In genomic region chr1:153552335-153552734, GRCh38 we compare ENCODE assay signal across 26 cellular contexts. TPM values are rescaled to one million over a fixed set of nuclear protein-coding genes. Genes with fewer than 3 reads are reported as not detected.
A peak's percentile ranks its signal among the peaks of the same experiment; 100 is the strongest.
DNase-seq lines count a peak whose midpoint lies in the region; ATAC-seq and TF ChIP-seq lines count a peak whose summit lies in the region.
"Had no signal": no experiment of that assay in that cellular context is flagged by ENCODE, and none has a peak within 500 bp of the region (broad histone marks: within the 10 kb centered on the region; RNA-seq: fewer than 3 reads in every experiment).

No MANE protein-coding gene starts in this region.

- no peaks in the 10 kb centered on the region for H3K36me3 ChIP-seq in SK-N-SH (replicated peaks in 1 of 2; ENCODE audit: control insufficient read depth in 1 of 2, insufficient read depth in 2 of 2, low read length in 1 of 2)
- H3K36me3 ChIP-seq in endodermal cell (ENCODE audit: control insufficient read depth, insufficient read depth, low read length) = no peaks in the 10 kb centered on the region
- no peaks in the 10 kb centered on the region for H3K36me3 ChIP-seq in upper lobe of left lung
- H3K36me3 ChIP-seq: adrenal gland, HAP-1, prostate gland had no signal

- H3K4me1 ChIP-seq in SK-N-SH (ENCODE audit: control insufficient read depth in 1 of 2, insufficient read depth in 2 of 2, low read depth in 1 of 2, low read length in 1 of 2) (peaks cover 36 to 37% of the 10 kb centered on the region in 2 experiments; a peak in 3 of 4 replicates), endodermal cell (ENCODE audit: control insufficient read depth, insufficient read depth, low read length) (no peaks in the 10 kb centered on the region), upper lobe of left lung (peaks cover 41 to 69% (median 58%) of the 10 kb centered on the region in 4 donors)
- H3K4me1 ChIP-seq: HAP-1, prostate gland had no signal

- no peaks in the 10 kb centered on the region for H4K20me1 ChIP-seq in SK-N-SH (ENCODE audit: insufficient read depth)

- 95% methylated on average over 8 of the region's 8 CpGs for WGBS in SK-N-SH (ENCODE audit: low lambda C conversion rate)
- WGBS in endodermal cell (ENCODE audit: insufficient coverage in 1 of 2, insufficient read length in 1 of 2), 2 experiments = 88 to 89% methylated on average over 3 to 8 of the region's 8 CpGs
- 72 to 89% methylated on average over 8 of the region's 8 CpGs for WGBS in upper lobe of left lung, 2 donors

- H3K27me3 ChIP-seq in SK-N-SH (ENCODE audit: insufficient read depth) (no peaks in the 10 kb centered on the region), endodermal cell (ENCODE audit: control insufficient read depth, insufficient read depth, low read length, poor library complexity, severe bottlenecking) (no peaks in the 10 kb centered on the region), upper lobe of left lung (no peaks in the 10 kb centered on the region)
- H3K27me3 ChIP-seq: adrenal gland, hepatocyte had no signal

- TF ChIP-seq RAD21 in SK-N-SH (IDR thresholded peaks at IDR 0.05; ENCODE audit: low read length) = no peak

- no peaks in the 10 kb centered on the region for H3F3A ChIP-seq in SK-N-SH (replicated peaks; ENCODE audit: insufficient read depth)

- no peak overlapping the region for H3K4me2 ChIP-seq in SK-N-SH
- H3K4me2 ChIP-seq: hepatocyte had no signal

- H3K27ac Mint-ChIP-seq in endodermal cell = no peak overlapping the region
- H3K27ac Mint-ChIP-seq: nephron progenitor cell; stimulated activated memory B cell treated with anti-CD40 and anti-IgM and Interleukin-4, amounts not matched to agents 10 μg/mL and 1 μg/mL and 100 μg/mL, for 72 hours had no signal

- no peak for DNase-seq in SK-N-SH
- peak; percentile 72 for DNase-seq in endodermal cell
- DNase-seq in upper lobe of left lung = no peak
- DNase-seq in CD1c-positive myeloid dendritic cell (ENCODE audit: extremely low spot score) = no peak
- no peak for DNase-seq in activated CD4-positive, alpha-beta T cell treated with anti-CD3 and anti-CD28 coated beads for 4 hours
- DNase-seq: DMS153; effector memory CD8-positive, alpha-beta T cell; KBM-7; NCI-H1048; NCI-H2081 treated with DMSO at 0.1 percent for 48 hours; NCI-H524; nephron progenitor cell had no signal

- H3K9ac ChIP-seq in SK-N-SH = no peak overlapping the region
- H3K9ac ChIP-seq in endodermal cell (ENCODE audit: extremely low read depth, low read length, poor library complexity, severe bottlenecking) = no peak overlapping the region

- H3K9me3 Mint-ChIP-seq in endodermal cell = no peaks in the 10 kb centered on the region
- H3K9me3 Mint-ChIP-seq: activated T-helper 17 cell treated with anti-CD3 and anti-CD28 coated beads, Interleukin-2, amount 50 U/mL, for 72 hours; central memory CD8-positive, alpha-beta T cell; effector memory CD8-positive, alpha-beta T cell; nephron progenitor cell; stimulated activated memory B cell treated with anti-CD40 and anti-IgM and Interleukin-4, amounts not matched to agents 10 μg/mL and 1 μg/mL and 100 μg/mL, for 72 hours; type B pancreatic cell had no signal

- TF ChIP-seq POLR2A in upper lobe of left lung (IDR thresholded peaks at IDR 0.05) = no peak

- H3K27me3 Mint-ChIP-seq in endodermal cell (ENCODE audit: insufficient read depth) = peaks cover 5% of the 10 kb centered on the region
- H3K27me3 Mint-ChIP-seq: activated T-helper 17 cell treated with anti-CD3 and anti-CD28 coated beads, Interleukin-2, amount 50 U/mL, for 72 hours; central memory CD8-positive, alpha-beta T cell; effector memory CD8-positive, alpha-beta T cell; type B pancreatic cell had no signal

- H3K4me3 Mint-ChIP-seq in endodermal cell = no peak overlapping the region
- H3K4me3 Mint-ChIP-seq: activated T-helper 17 cell treated with anti-CD3 and anti-CD28 coated beads, Interleukin-2, amount 50 U/mL, for 72 hours; central memory CD8-positive, alpha-beta T cell; effector memory CD8-positive, alpha-beta T cell; nephron progenitor cell; stimulated activated memory B cell treated with anti-CD40 and anti-IgM and Interleukin-4, amounts not matched to agents 10 μg/mL and 1 μg/mL and 100 μg/mL, for 72 hours; type B pancreatic cell had no signal

- peaks cover 3% of the 10 kb centered on the region for H3K4me1 Mint-ChIP-seq in endodermal cell
- H3K4me1 Mint-ChIP-seq: central memory CD8-positive, alpha-beta T cell had no signal

- ATAC-seq in SK-N-SH treated with all-trans-retinoic acid at 6 μM for 48 hours = no peak
- no peak for ATAC-seq in upper lobe of left lung (ENCODE audit: low FRiP score in 2 of 2)
- ATAC-seq: activated T-helper 17 cell treated with anti-CD3 and anti-CD28 coated beads, Interleukin-2, amount 50 U/mL, for 72 hours; effector memory CD8-positive, alpha-beta T cell; Right ventricle myocardium inferior; stimulated activated memory B cell treated with anti-CD40 and anti-IgM and Interleukin-4, amounts not matched to agents 10 μg/mL and 1 μg/mL and 100 μg/mL, for 72 hours had no signal

- H3K27ac ChIP-seq in SK-N-SH (ENCODE audit: low read depth in 2 of 2, low read length in 1 of 2) = no peak overlapping the region
- no peak overlapping the region for H3K27ac ChIP-seq in endodermal cell (ENCODE audit: low read depth, low read length)
- peak overlapping the region in 3 of 4 donors; percentile 58 to 87 (median 69) for H3K27ac ChIP-seq in upper lobe of left lung
- H3K27ac ChIP-seq: C4-2B, hepatocyte, prostate gland had no signal

- no peak overlapping the region for H2AFZ ChIP-seq in SK-N-SH (ENCODE audit: low read depth)
- H2AFZ ChIP-seq: hepatocyte had no signal

- no peaks in the 10 kb centered on the region for H3K36me3 Mint-ChIP-seq in endodermal cell (ENCODE audit: low read depth)
- H3K36me3 Mint-ChIP-seq: stimulated activated memory B cell treated with anti-CD40 and anti-IgM and Interleukin-4, amounts not matched to agents 10 μg/mL and 1 μg/mL and 100 μg/mL, for 72 hours; type B pancreatic cell had no signal

- H3K79me2 ChIP-seq in SK-N-SH (ENCODE audit: insufficient read depth) = no peaks in the 10 kb centered on the region
- H3K79me2 ChIP-seq: hepatocyte had no signal

- no peaks in the 10 kb centered on the region for H3K9me2 ChIP-seq in SK-N-SH

- POLR2A ChIA-PET in SK-N-SH (lab: Yijun Ruan, JAX) = no interaction called here

- H3K4me3 ChIP-seq in SK-N-SH (ENCODE audit: low read depth in 2 of 2, low read length in 1 of 2) = no peak overlapping the region
- no peak overlapping the region for H3K4me3 ChIP-seq in endodermal cell (ENCODE audit: low read length)
- no peak overlapping the region for H3K4me3 ChIP-seq in upper lobe of left lung
- H3K4me3 ChIP-seq: adrenal gland, HAP-1, hepatocyte, prostate gland had no signal

- TF ChIP-seq EP300 in SK-N-SH (IDR thresholded peaks at IDR 0.05; ENCODE audit: borderline replicate concordance in 1 of 2, low read depth in 1 of 2, low read length in 1 of 2) (no peak), upper lobe of left lung (IDR thresholded peaks at IDR 0.05) (no peak)

- no peaks in the 10 kb centered on the region for H3K9me3 ChIP-seq in SK-N-SH
- H3K9me3 ChIP-seq in endodermal cell (ENCODE audit: control insufficient read depth, low read length) = no peaks in the 10 kb centered on the region
- no peaks in the 10 kb centered on the region for H3K9me3 ChIP-seq in upper lobe of left lung
- H3K9me3 ChIP-seq: adrenal gland, HAP-1, prostate gland had no signal

- CTCF ChIA-PET in SK-N-SH (lab: Yijun Ruan, JAX) = interaction anchor here (0.8 to 11.8 kb wide), 8 partner anchors 10 to 199 kb away, joined by 3 to 62 read pairs (median 4); no protein-coding TSS in a partner anchor

- TF ChIP-seq CTCF in SK-N-SH (IDR thresholded peaks at IDR 0.05) (peak; percentile 15; the same call in 1 of the 2 replicates), endodermal cell (conservative IDR thresholded peaks at IDR 0.05) (peak; percentile 53), upper lobe of left lung (IDR thresholded peaks at IDR 0.05) (peak in 1 of 6 experiments; percentile 21)

TF ChIP-seq in SK-N-SH, 30 proteins besides CTCF, POLR2A, EP300 and RAD21 (continues in another document):
- no peak for TF ChIP-seq EZH2phosphoT487 (IDR thresholded peaks at IDR 0.05; ENCODE audit: borderline replicate concordance, low read depth)

TF ChIP-seq in SK-N-SH treated with all-trans-retinoic acid at 6 μM for 48 hours, 23 proteins besides CTCF, POLR2A, EP300 and RAD21 (continues in another document):
- TF ChIP-seq ZFP30 (CRISPR knock-in tag; IDR thresholded peaks at IDR 0.05) = no peak

RNA-seq across cellular contexts. Expression of gene S100A3, which starts 3.3 kb away (rescaled TPM):
- 11.8 and 13.1 TPM in 2 replicates for polyA plus RNA-seq in SK-N-SH (2012; rRNA removed)
- polyA plus RNA-seq in SK-N-SH (2012; cell fraction: cytosol; rRNA removed) = 7.1 and 10.2 TPM in 2 replicates
- 5.7 and 6.0 TPM in 2 replicates for polyA plus RNA-seq in SK-N-SH (2012; cell fraction: nucleus; rRNA removed)
- total RNA-seq in endodermal cell (not detected), upper lobe of left lung (1 to 10 TPM in 5 of 6 donors, not detected in 1; 2.0 to 4.4 (median 2.1) TPM)
- polyA plus RNA-seq in endodermal cell (2013, experiment 1 of 2) = 0.46 TPM
- 0.58 TPM for polyA plus RNA-seq in endodermal cell (2013, experiment 2 of 2)
- total RNA-seq: activated CD8-positive, alpha-beta memory T cell treated with anti-CD3 and anti-CD28 coated beads for 36 hours; activated T-helper 17 cell treated with anti-CD3 and anti-CD28 coated beads, Interleukin-2, amount 50 U/mL, for 72 hours; T-helper 1 cell treated with Interleukin-12 subunit alpha and Interleukin-12 subunit beta and Interleukin-4 antibody, amounts not matched to agents 30 ng/mL and 1 ng/mL, for 36 hours had no signal

RNA-seq across cellular contexts. Expression of gene S100A4, which starts 6.7 kb away (rescaled TPM):
- 24.6 and 25.4 TPM in 2 replicates for polyA plus RNA-seq in SK-N-SH (2012; rRNA removed)
- 19.7 and 25.3 TPM in 2 replicates for polyA plus RNA-seq in SK-N-SH (2012; cell fraction: cytosol; rRNA removed)
- 8.0 and 9.0 TPM in 2 replicates for polyA plus RNA-seq in SK-N-SH (2012; cell fraction: nucleus; rRNA removed)
- 1 to 10 TPM; 4.9 to 6.2 TPM for total RNA-seq in endodermal cell
- polyA plus RNA-seq in endodermal cell (2013, experiment 1 of 2) = 24.8 TPM
- 24.1 TPM for polyA plus RNA-seq in endodermal cell (2013, experiment 2 of 2)
- 100 to 1,000 TPM; 234 to 983 (median 633) TPM for total RNA-seq in upper lobe of left lung

RNA-seq across cellular contexts. Expression of gene S100A5, which starts 11.6 kb away (rescaled TPM):
- polyA plus RNA-seq in SK-N-SH (2012; rRNA removed) = 0.15 TPM in 1 of 2 replicates, not detected in the other
- polyA plus RNA-seq in SK-N-SH (2012; cell fraction: cytosol; rRNA removed) = 0.12 TPM in 1 of 2 replicates, not detected in the other
- not detected in 2 replicates for polyA plus RNA-seq in SK-N-SH (2012; cell fraction: nucleus; rRNA removed)
- total RNA-seq in endodermal cell = not detected
- not detected for polyA plus RNA-seq in endodermal cell (2013, experiment 1 of 2)
- polyA plus RNA-seq in endodermal cell (2013, experiment 2 of 2) = not detected
- not detected for total RNA-seq in upper lobe of left lung
- total RNA-seq: adrenal gland, hepatocyte, kidney epithelial cell, prostate gland, Right ventricle myocardium inferior had no signal
- polyA plus RNA-seq: adrenal gland had no signal

RNA-seq across cellular contexts. Expression of gene S100A2, which starts 13.3 kb away (rescaled TPM):
- 27.3 and 31.4 TPM in 2 replicates for polyA plus RNA-seq in SK-N-SH (2012; rRNA removed)
- polyA plus RNA-seq in SK-N-SH (2012; cell fraction: cytosol; rRNA removed) = 27.2 and 29.0 TPM in 2 replicates
- 13.3 and 23.8 TPM in 2 replicates for polyA plus RNA-seq in SK-N-SH (2012; cell fraction: nucleus; rRNA removed)
- 1 to 10 TPM in 1 of 2 donors, under 1 TPM in 1; 0.92 to 3.1 TPM for total RNA-seq in endodermal cell
- not detected for polyA plus RNA-seq in endodermal cell (2013, experiment 1 of 2)
- polyA plus RNA-seq in endodermal cell (2013, experiment 2 of 2) = not detected
- 10 to 100 TPM in 2 of 6 donors, 1 to 10 TPM in 3, not detected in 1; 2.0 to 12.0 (median 7.9) TPM for total RNA-seq in upper lobe of left lung

RNA-seq across cellular contexts. Expression of gene S100A6, which starts 16.5 kb away (rescaled TPM):
- polyA plus RNA-seq in SK-N-SH (2012; rRNA removed) = 844 and 895 TPM in 2 replicates
- polyA plus RNA-seq in SK-N-SH (2012; cell fraction: cytosol; rRNA removed) = 725 and 778 TPM in 2 replicates
- 349 and 492 TPM in 2 replicates for polyA plus RNA-seq in SK-N-SH (2012; cell fraction: nucleus; rRNA removed)
- total RNA-seq in endodermal cell = 1 to 10 TPM; 3.7 to 7.5 TPM
- 25.5 TPM for polyA plus RNA-seq in endodermal cell (2013, experiment 1 of 2)
- 34.9 TPM for polyA plus RNA-seq in endodermal cell (2013, experiment 2 of 2)
- 1,000 to 10,000 TPM in 3 of 6 donors, 100 to 1,000 TPM in 3; 399 to 1,595 (median 925) TPM for total RNA-seq in upper lobe of left lung

Comparison
In these comparisons a context has a peak if more than half of its experiments do, and no peak if none do; other contexts are left out.
1. H3K27ac ChIP-seq: peak in upper lobe of left lung (3 of 4); none in SK-N-SH (0 of 2) and endodermal cell (single experiment).
2. RNA of gene S100A4, which starts 6.7 kb away (total RNA-seq): 234 to 983 TPM in upper lobe of left lung; 4.9 to 6.2 TPM in endodermal cell; every median in the first group is over 10 times any median in the second.